In the genomic region with DNA sequence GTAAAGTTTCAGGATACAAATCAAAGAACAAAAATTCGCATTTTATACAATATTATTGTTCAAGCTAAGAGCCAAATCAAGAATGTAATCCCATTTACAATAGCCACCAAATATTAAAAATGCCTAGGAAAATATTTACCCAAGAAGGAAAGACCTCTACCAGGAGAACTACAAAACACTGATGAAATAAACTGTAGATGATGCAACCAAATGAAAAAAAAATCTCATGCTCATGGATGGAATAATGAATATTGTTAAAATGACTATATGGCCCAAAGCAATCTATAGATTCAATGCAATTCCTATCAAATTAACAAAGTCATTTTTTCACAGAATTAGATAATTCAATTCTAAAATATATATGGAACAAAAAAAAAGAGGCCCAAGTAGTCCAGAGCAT, we compare ENCODE assay signal across 11 cellular contexts.
"Had no signal": no experiment of that assay in that cellular context is flagged by ENCODE, and none has a peak within 500 bp of the region (broad histone marks: within the 10 kb centered on the region; RNA-seq: fewer than 3 reads in every experiment).

No MANE protein-coding gene starts in this region.

- H3K4me1 ChIP-seq: HAP-1 had no signal

- H3K9ac ChIP-seq: GM23248 had no signal

- DNase-seq: GM23248, GOT3, H7, H9, HCEC 1CT, HFFc6 had no signal

- H3K4me3 ChIP-seq: GM23248, GM23338, HAP-1 had no signal

- H3K4me2 ChIP-seq: GM23338 had no signal

- H2AFZ ChIP-seq: GM23248, GM23338 had no signal

- ATAC-seq: GM23338, HCT116 had no signal

- FAIRE-seq: H1, H54 had no signal

- H3K36me3 ChIP-seq: HAP-1 had no signal

- H3K27ac ChIP-seq: GM23248 had no signal

- H3K9me3 ChIP-seq: HAP-1 had no signal
